ENCODE assay signal across 9 cellular contexts in the genomic region with DNA sequence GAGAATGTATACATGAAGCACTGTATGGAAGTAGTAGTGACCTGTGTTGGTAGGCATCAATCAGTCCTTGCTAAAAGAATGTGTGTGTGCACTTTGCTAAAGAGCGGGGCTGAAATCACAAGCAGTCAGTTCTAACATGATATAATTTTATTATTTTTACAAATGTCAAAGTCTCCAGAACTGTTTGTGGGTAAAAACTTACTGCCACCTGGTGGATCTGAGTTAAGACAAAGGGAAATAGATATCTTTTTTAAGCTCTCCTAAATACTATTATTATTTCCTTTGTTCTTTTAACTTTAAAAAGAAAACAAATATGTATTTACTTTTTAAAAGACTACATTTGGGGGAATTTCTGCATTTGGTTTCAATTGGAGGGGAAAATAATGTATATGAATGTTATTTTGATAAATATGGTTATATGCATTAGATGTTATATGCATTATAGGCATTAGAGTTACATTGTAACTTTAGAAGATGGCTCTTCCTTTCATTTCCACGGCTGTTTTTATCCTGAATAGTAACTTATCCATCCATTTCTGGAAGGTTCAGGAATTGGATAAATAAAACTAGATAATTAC. TPM values are rescaled to one million over a fixed set of nuclear protein-coding genes. Genes with fewer than 3 reads are reported as not detected.
DNase-seq lines count a peak whose midpoint lies in the region; ATAC-seq, FAIRE-seq and TF ChIP-seq lines count a peak whose summit lies in the region.
"Had no signal": no experiment of that assay in that cellular context is flagged by ENCODE, and none has a peak within 500 bp of the region (broad histone marks: within the 10 kb centered on the region; RNA-seq: fewer than 3 reads in every experiment).

No MANE protein-coding gene starts in this region.

- H3K4me3 ChIP-seq in hepatocyte: no peak overlapping the region

- H3K4me2 ChIP-seq in hepatocyte: no peak overlapping the region

- no peaks in the 10 kb centered on the region for H4K20me1 ChIP-seq in hepatocyte (ENCODE audit: insufficient read depth, poor library complexity, severe bottlenecking)

- no peaks in the 10 kb centered on the region for H3K79me2 ChIP-seq in hepatocyte

- FAIRE-seq in A204.1 (lab: Jason Lieb, UNC) (peak; percentile 89), TTC549 (lab: Jason Lieb, UNC) (peak; percentile 88)

- H3K27ac ChIP-seq in hepatocyte: no peak overlapping the region
- H3K27ac ChIP-seq: upper lobe of left lung had no signal

- peak; percentile 40 for DNase-seq in hepatocyte (ENCODE audit: low spot score)
- no peak for DNase-seq in NCI-H748 (lab: John Stamatoyannopoulos, UW; ENCODE audit: unreplicated experiment)
- DNase-seq in T-helper 9 cell: no peak
- DNase-seq in kidney glomerular epithelial cell (lab: John Stamatoyannopoulos, UW): no peak
- DNase-seq: upper lobe of left lung had no signal

- H3K9me2 ChIP-seq in hepatocyte (replicated peaks; ENCODE audit: insufficient read depth): no peaks in the 10 kb centered on the region

- H3K9me3 ChIP-seq in hepatocyte (ENCODE audit: low read depth): no peaks in the 10 kb centered on the region
- H3K9me3 ChIP-seq: upper lobe of left lung had no signal

- no peaks in the 10 kb centered on the region for H3K36me3 ChIP-seq in hepatocyte (replicated peaks; ENCODE audit: insufficient read depth, low read depth)
- H3K36me3 ChIP-seq: upper lobe of left lung had no signal

- 64% methylated on average over 2 of the region's 2 CpGs for WGBS in hepatocyte (ENCODE audit: low lambda C conversion rate, missing lambda C conversion rate)

- TF ChIP-seq CTCF in GM12872 (IDR thresholded peaks at IDR 0.05; ENCODE audit: insufficient read depth, low read depth, low read length) (peak; percentile 20; the same call in 2 of the 3 replicates), hepatocyte (IDR thresholded peaks at IDR 0.05; ENCODE audit: poor library complexity) (peak; percentile 66)

- no peaks in the 10 kb centered on the region for H3K27me3 ChIP-seq in hepatocyte
- H3K27me3 ChIP-seq: upper lobe of left lung had no signal

- H3K4me1 ChIP-seq in hepatocyte (ENCODE audit: insufficient read depth): no peaks in the 10 kb centered on the region

- ATAC-seq in HG03460 (IDR thresholded peaks at IDR 0.05; ENCODE audit: unreplicated experiment): no peak

- H2AFZ ChIP-seq in hepatocyte: no peak overlapping the region

RNA-seq across cellular contexts. Expression of gene CLOCK, which starts 7.8 kb away (rescaled TPM):
- 26.2 and 29.3 TPM in 2 replicates for total RNA-seq in hepatocyte
- 9.6 and 10.4 TPM in 2 replicates for polyA plus RNA-seq in hepatocyte

RNA-seq across cellular contexts. Expression of gene PDCL2, which starts 37.5 kb away (rescaled TPM):
- total RNA-seq in hepatocyte: not detected in 2 replicates
- polyA plus RNA-seq in hepatocyte: not detected in 2 replicates
- total RNA-seq: upper lobe of left lung had no signal
